In the genomic region with DNA sequence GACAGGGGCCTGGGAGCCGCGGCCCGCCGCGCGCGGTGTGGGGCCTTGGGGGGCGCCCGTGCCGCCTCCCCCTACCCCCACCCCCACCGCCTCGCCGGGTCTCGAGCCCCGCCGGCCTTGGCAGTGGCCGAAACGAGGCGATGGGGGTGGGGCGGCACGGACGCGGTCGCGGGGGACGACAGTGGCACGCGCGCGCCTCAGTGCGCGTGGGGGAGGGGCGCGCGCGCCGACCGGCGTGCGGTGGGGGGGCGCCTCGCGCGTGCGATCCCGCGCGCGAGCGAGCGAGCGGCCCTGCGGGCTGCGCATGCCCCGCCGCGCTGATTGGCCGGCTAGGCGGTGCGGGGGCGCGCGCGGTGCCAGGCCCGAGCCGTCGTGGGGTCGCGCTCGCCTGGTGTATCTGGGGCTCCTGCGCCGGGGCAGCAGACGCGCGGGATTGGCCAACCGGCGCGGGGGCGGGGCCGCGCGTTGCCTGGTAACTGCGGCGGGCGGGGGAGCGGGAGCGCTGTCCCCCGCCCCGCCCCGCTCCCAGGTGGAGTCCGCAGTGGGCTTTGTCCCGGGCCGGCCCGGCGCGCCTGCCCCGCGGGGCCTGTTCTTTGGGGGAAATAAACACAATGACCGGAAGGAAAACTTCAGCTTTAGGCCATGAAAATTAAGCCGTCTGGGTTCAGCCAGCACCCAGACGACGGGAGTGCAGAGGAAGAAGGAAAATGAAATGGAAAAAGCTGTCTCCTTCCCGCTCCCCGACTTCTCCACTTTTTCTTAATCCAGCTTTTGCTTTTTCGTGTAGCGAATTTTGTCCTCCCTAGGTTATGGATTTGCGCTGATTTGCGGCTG, we compare ENCODE assay signal across 8 cellular contexts. TPM values are rescaled to one million over a fixed set of nuclear protein-coding genes. Genes with fewer than 3 reads are reported as not detected.
DNase-seq lines count a peak whose midpoint lies in the region; ATAC-seq and TF ChIP-seq lines count a peak whose summit lies in the region.

No MANE protein-coding gene starts in this region.

- H3F3A ChIP-seq in Loucy (ENCODE audit: low read depth), result no peaks in the 10 kb centered on the region; the same call in 1 of the 2 replicates

- peaks cover 30% of the 10 kb centered on the region for H3K36me3 Mint-ChIP-seq in nephron progenitor cell (ENCODE audit: low read depth)

- DNase-seq in EH (ENCODE audit: low read depth), result peak; percentile 93
- DNase-seq in H4 (ENCODE audit: low spot score), result peak; percentile 95
- DNase-seq in SHP77 treated with DMSO at 0.1 percent for 48 hours (lab: John Stamatoyannopoulos, UW), result peak; percentile 68
- peak; percentile 88 for DNase-seq in activated gamma-delta T cell (lab: John Stamatoyannopoulos, UW)
- DNase-seq in fibroblast of the aortic adventitia (ENCODE audit: low read depth), result peak; percentile 86
- DNase-seq in nephron progenitor cell, result peak; percentile 98
- peak; percentile 96 for DNase-seq in stimulated activated naive CD8-positive, alpha-beta T cell treated with anti-CD3 and anti-CD28 coated beads, Interleukin-15, Interleukin-2, amounts not matched to agents 100 U/mL and 50 U/mL, for 24 hours

- peaks cover 6% of the 10 kb centered on the region for H3K27me3 Mint-ChIP-seq in nephron progenitor cell (ENCODE audit: low read depth, poor library complexity)

- H3K9ac ChIP-seq in Loucy (ENCODE audit: low read depth, low read length, poor library complexity, severe bottlenecking), result peak overlapping the region; percentile 99

- no peaks in the 10 kb centered on the region for H3K9me2 ChIP-seq in Loucy (replicated peaks; ENCODE audit: low read depth, low read length)

- no peaks in the 10 kb centered on the region for H3K9me3 ChIP-seq in Loucy (ENCODE audit: insufficient read depth, low read depth, low read length)

- H3K79me2 ChIP-seq in Loucy (ENCODE audit: insufficient read depth, low read length), result peaks cover 66% of the 10 kb centered on the region

- peak; percentile 75 for ATAC-seq in stimulated activated naive CD8-positive, alpha-beta T cell treated with anti-CD3 and anti-CD28 coated beads, Interleukin-15, Interleukin-2, amounts not matched to agents 100 U/mL and 50 U/mL, for 24 hours

- peak overlapping the region; percentile 98 for H3K27ac Mint-ChIP-seq in nephron progenitor cell

- no peaks in the 10 kb centered on the region for H3K36me3 ChIP-seq in Loucy (ENCODE audit: insufficient read depth, low read length)

- H3K4me1 ChIP-seq in Loucy (ENCODE audit: insufficient read depth, low read length, poor library complexity, severe bottlenecking), result peaks cover 37% of the 10 kb centered on the region

- peaks cover 58% of the 10 kb centered on the region for H3K4me1 Mint-ChIP-seq in nephron progenitor cell

- H4K20me1 ChIP-seq in Loucy (ENCODE audit: insufficient read depth, low read length, poor library complexity, severe bottlenecking), result peaks cover 49% of the 10 kb centered on the region

- H3K4me3 ChIP-seq in Loucy (ENCODE audit: low read length, poor library complexity, severe bottlenecking) (peak overlapping the region; percentile 84), fibroblast of the aortic adventitia (ENCODE audit: low read depth, low read length) (peak overlapping the region; percentile 82)

- peak overlapping the region; percentile 94 for H3K4me3 Mint-ChIP-seq in nephron progenitor cell

- H3K4me2 ChIP-seq in Loucy (ENCODE audit: low read depth, low read length, poor library complexity, severe bottlenecking), result peak overlapping the region; percentile 86

- H2AFZ ChIP-seq in Loucy (ENCODE audit: low read length), result peak overlapping the region; percentile 52; the same call in 1 of the 2 replicates

- no peak for TF ChIP-seq CTCF in Loucy (conservative IDR thresholded peaks at IDR 0.05; ENCODE audit: low read length)
- TF ChIP-seq CTCF in fibroblast of the aortic adventitia (IDR thresholded peaks at IDR 0.05; ENCODE audit: insufficient read depth, low read length), result no peak
- no peak for TF ChIP-seq CTCF in nephron progenitor cell (IDR thresholded peaks at IDR 0.05)

- peaks cover 5% of the 10 kb centered on the region for H3K27me3 ChIP-seq in Loucy (ENCODE audit: insufficient read depth, low read length, poor library complexity, severe bottlenecking)

- H3K9me3 Mint-ChIP-seq in nephron progenitor cell, result no peaks in the 10 kb centered on the region

RNA-seq across cellular contexts. Expression of gene GTF2I, which starts 0.9 kb away (rescaled TPM):
- total RNA-seq in H4 (2014; rRNA removed; shearing (Covaris generic)), result 114 and 135 TPM in 2 replicates
- total RNA-seq in fibroblast of the aortic adventitia (ENCODE audit: low replicate concordance), result 109 and 156 TPM in 2 replicates

Comparison
In these comparisons a context has a peak if more than half of its experiments do, and no peak if none do; other contexts are left out.
1. Peak in every context shown above with its lines: DNase-seq, ATAC-seq and H3K4me3 ChIP-seq.